In genomic region chr4:186037182-186037581, GRCh38 we compare ENCODE assay signal across 29 cellular contexts. TPM values are rescaled to one million over a fixed set of nuclear protein-coding genes. Genes with fewer than 3 reads are reported as not detected.
"Had no signal": no experiment of that assay in that cellular context is flagged by ENCODE, and none has a peak within 500 bp of the region (broad histone marks: within the 10 kb centered on the region; RNA-seq: fewer than 3 reads in every experiment).

No MANE protein-coding gene starts in this region.

- H2AFZ ChIP-seq: neural progenitor cell, parathyroid adenoma had no signal

- DNase-seq: naive thymus-derived CD4-positive, alpha-beta T cell; natural killer cell; occipital lobe; ovary; posterior cingulate gyrus; psoas muscle; spleen; stimulated activated CD4-positive, alpha-beta T cell treated with anti-CD3 and anti-CD28 coated beads, Interleukin-12 subunit alpha, Interleukin-12 subunit beta, amount 100 ng/mL, for 4 hours; stimulated activated CD4-positive, alpha-beta T cell treated with anti-CD3 and anti-CD28 coated beads, Interleukin-1b, Interleukin-23, amount 100 ng/mL, for 48 hours; stimulated activated CD4-positive, alpha-beta T cell treated with anti-CD3 and anti-CD28 coated beads, Interleukin-4, amount 100 ng/mL, for 1 hour; stimulated activated CD4-positive, alpha-beta T cell treated with anti-CD3 and anti-CD28 coated beads, Interleukin-4, amount 100 ng/mL, for 4 hours; stimulated activated CD8-positive, alpha-beta memory T cell treated with anti-CD3 and anti-CD28 coated beads, Interleukin-4, amount 100 ng/mL, for 48 hours; stimulated activated naive CD4-positive, alpha-beta T cell; stimulated activated naive CD8-positive, alpha-beta T cell treated with anti-CD3 and anti-CD28 coated beads, Interleukin-15, amount 100 ng/mL, for 72 hours; stimulated activated naive CD8-positive, alpha-beta T cell treated with anti-CD3 and anti-CD28 coated beads, Interleukin-15, Interleukin-2, amounts not matched to agents 100 U/mL and 50 U/mL, for 24 hours; substantia nigra; testis; tibial artery; transverse colon; upper lobe of right lung; uterus had no signal

- H3K4me1 ChIP-seq: parathyroid adenoma, psoas muscle, testis, uterus had no signal

- H3K9ac ChIP-seq: neural progenitor cell, parathyroid adenoma had no signal

- H3K79me2 ChIP-seq: parathyroid adenoma had no signal

- H3K27me3 ChIP-seq: neural progenitor cell, ovary, testis, tibial artery, upper lobe of right lung, uterus had no signal

- H3K27ac ChIP-seq: neural progenitor cell, ovary, parathyroid adenoma, psoas muscle, skin epidermis, spleen, suprapubic skin, testis, transverse colon, upper lobe of right lung, uterus had no signal

- ATAC-seq: naive thymus-derived CD4-positive, alpha-beta T cell; stimulated activated memory B cell treated with anti-CD40 and anti-IgM and Interleukin-4, amounts not matched to agents 10 μg/mL and 1 μg/mL and 100 μg/mL, for 72 hours; stimulated activated naive CD8-positive, alpha-beta T cell treated with anti-CD3 and anti-CD28 coated beads, Interleukin-15, amount 100 ng/mL, for 72 hours; stimulated activated naive CD8-positive, alpha-beta T cell treated with anti-CD3 and anti-CD28 coated beads, Interleukin-15, Interleukin-2, amounts not matched to agents 100 U/mL and 50 U/mL, for 24 hours had no signal

- H3K9me3 ChIP-seq: ovary, psoas muscle, suprapubic skin, testis, tibial artery, transverse colon, upper lobe of right lung, uterus had no signal

- H3K36me3 ChIP-seq: neural progenitor cell, ovary, spleen, suprapubic skin, tibial artery, transverse colon, upper lobe of right lung, uterus had no signal

- H3K4me2 ChIP-seq: neural progenitor cell, smooth muscle cell had no signal

- H3K4me3 ChIP-seq: neural progenitor cell, ovary, psoas muscle, skin epidermis, smooth muscle cell, spleen, suprapubic skin, testis, tibial artery, transverse colon, upper lobe of right lung, uterus had no signal

RNA-seq across cellular contexts. Expression of gene TLR3, which starts 31.8 kb away (rescaled TPM):
- total RNA-seq: progenitor cell of endocrine pancreas had no signal
- polyA plus RNA-seq: neural cell had no signal
